1 cellular context compared by ENCODE assay signal in the genomic region with DNA sequence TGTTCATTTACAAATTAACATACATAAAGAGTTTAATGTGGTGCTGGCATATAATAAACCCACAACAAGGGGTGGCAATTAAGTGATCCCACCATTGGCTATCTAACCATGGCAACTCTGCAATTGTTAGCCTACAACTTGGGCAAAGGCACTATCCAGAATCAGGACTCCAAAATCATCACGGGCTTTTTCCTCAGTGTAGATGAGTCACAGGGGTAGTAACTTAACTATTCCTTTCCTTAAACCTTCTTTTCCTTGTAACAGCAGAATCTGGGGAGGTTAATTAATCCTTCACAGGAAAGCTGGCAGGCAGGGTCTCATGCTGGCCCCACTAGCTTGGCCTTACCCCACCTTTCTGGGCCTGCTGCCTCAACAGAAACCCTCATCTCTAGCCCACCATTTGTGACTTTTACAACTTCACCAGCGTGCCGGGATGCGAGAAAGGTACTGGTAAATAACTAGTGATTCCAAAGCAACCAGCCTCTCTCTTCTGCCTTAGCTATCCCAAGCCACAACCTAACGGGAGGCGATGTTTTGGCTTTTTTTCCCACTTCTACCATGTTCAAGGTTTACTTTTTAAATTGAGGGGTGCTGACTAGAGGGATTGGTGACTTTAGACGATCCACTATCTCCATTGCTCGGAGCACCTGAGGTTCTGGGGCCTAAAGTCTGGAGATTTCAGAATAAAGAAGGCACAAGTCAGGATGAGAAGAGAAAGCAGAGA.
TF ChIP-seq lines count a peak whose summit lies in the region.

No MANE protein-coding gene starts in this region.

TF ChIP-seq in K562, 482 proteins besides CTCF, POLR2A, EP300 and RAD21 (continued from another document and continues in another):
- TF ChIP-seq, protein P1, sequence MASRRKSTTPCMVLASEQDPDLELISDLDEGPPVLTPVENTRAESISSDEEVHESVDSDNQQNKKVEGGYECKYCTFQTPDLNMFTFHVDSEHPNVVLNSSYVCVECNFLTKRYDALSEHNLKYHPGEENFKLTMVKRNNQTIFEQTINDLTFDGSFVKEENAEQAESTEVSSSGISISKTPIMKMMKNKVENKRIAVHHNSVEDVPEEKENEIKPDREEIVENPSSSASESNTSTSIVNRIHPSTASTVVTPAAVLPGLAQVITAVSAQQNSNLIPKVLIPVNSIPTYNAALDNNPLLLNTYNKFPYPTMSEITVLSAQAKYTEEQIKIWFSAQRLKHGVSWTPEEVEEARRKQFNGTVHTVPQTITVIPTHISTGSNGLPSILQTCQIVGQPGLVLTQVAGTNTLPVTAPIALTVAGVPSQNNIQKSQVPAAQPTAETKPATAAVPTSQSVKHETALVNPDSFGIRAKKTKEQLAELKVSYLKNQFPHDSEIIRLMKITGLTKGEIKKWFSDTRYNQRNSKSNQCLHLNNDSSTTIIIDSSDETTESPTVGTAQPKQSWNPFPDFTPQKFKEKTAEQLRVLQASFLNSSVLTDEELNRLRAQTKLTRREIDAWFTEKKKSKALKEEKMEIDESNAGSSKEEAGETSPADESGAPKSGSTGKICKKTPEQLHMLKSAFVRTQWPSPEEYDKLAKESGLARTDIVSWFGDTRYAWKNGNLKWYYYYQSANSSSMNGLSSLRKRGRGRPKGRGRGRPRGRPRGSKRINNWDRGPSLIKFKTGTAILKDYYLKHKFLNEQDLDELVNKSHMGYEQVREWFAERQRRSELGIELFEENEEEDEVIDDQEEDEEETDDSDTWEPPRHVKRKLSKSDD (conservative IDR thresholded peaks at IDR 0.05; ENCODE audit: low read length): no peak
- TF ChIP-seq CSDE1 (IDR thresholded peaks at IDR 0.05) (no peak), MTA1 (IDR thresholded peaks at IDR 0.05; ENCODE audit: borderline replicate concordance) (no peak), ZNF584 (CRISPR knock-in tag; IDR thresholded peaks at IDR 0.05; ENCODE audit: low read depth) (peak; percentile 67; the same call in 1 of the 2 replicates), FOXK1 (CRISPR knock-in tag; IDR thresholded peaks at IDR 0.05; ENCODE audit: borderline replicate concordance) (no peak), PTBP1 (IDR thresholded peaks at IDR 0.05; ENCODE audit: low read depth, low read length) (no peak), FOXA3 (CRISPR knock-in tag; conservative IDR thresholded peaks at IDR 0.05 in 1 of 2, IDR thresholded peaks at IDR 0.05 in 1 of 2) (no peak), NR3C1 (CRISPR knock-in tag; IDR thresholded peaks at IDR 0.05) (no peak), SIN3B (IDR thresholded peaks at IDR 0.05; ENCODE audit: low read depth) (no peak), RBM25 (IDR thresholded peaks at IDR 0.05; ENCODE audit: low read depth, low read length, severe bottlenecking) (no peak), GTF2E2 (tag; IDR thresholded peaks at IDR 0.05) (no peak), SAP30 (IDR thresholded peaks at IDR 0.05; ENCODE audit: borderline replicate concordance, insufficient read depth, low read depth, low read length, poor library complexity, severe bottlenecking) (no peak), PCBP1 (IDR thresholded peaks at IDR 0.05; ENCODE audit: low read depth, low read length, poor library complexity, severe bottlenecking) (no peak), EZH2 (IDR thresholded peaks at IDR 0.05; ENCODE audit: borderline replicate concordance, low read depth, low read length) (no peak), PML (IDR thresholded peaks at IDR 0.05; ENCODE audit: low read length) (no peak), MAFG (tag; conservative IDR thresholded peaks at IDR 0.05) (no peak), ZNF3 (CRISPR knock-in tag; IDR thresholded peaks at IDR 0.05) (no peak), TOE1 (IDR thresholded peaks at IDR 0.05; ENCODE audit: borderline replicate concordance) (no peak), TOE1 (CRISPR knock-in tag; IDR thresholded peaks at IDR 0.05; ENCODE audit: borderline replicate concordance, low read depth) (no peak), BACH1 (tag; IDR thresholded peaks at IDR 0.05) (0 out of 2 replicates have a peak, but pooled peaks have one; percentile 28), NFIC (IDR thresholded peaks at IDR 0.05) (no peak), RNF2 (IDR thresholded peaks at IDR 0.05) (no peak), DNMT1 (IDR thresholded peaks at IDR 0.05) (no peak), IFI16 (CRISPR knock-in tag; IDR thresholded peaks at IDR 0.05) (no peak), E2F3 (CRISPR knock-in tag; IDR thresholded peaks at IDR 0.05) (no peak), CAMTA2 (CRISPR knock-in tag; conservative IDR thresholded peaks at IDR 0.05) (no peak), CTBP1 (IDR thresholded peaks at IDR 0.05; ENCODE audit: borderline replicate concordance) (no peak), RAD51 (IDR thresholded peaks at IDR 0.05; ENCODE audit: borderline replicate concordance, low read depth) (no peak), KHSRP (IDR thresholded peaks at IDR 0.05) (no peak), KLF10 (CRISPR knock-in tag; IDR thresholded peaks at IDR 0.05) (no peak), TAF9B (IDR thresholded peaks at IDR 0.05; ENCODE audit: partially characterized antibody) (no peak), NFXL1 (CRISPR knock-in tag; IDR thresholded peaks at IDR 0.05) (no peak), MCM5 (IDR thresholded peaks at IDR 0.05; ENCODE audit: low read depth) (no peak), HDGF (IDR thresholded peaks at IDR 0.05) (no peak), GABPA (tag; conservative IDR thresholded peaks at IDR 0.05; ENCODE audit: low read depth) (no peak), CBFB (CRISPR knock-in tag; IDR thresholded peaks at IDR 0.05) (peak; percentile 57; the same call in 1 of the 2 replicates)
- TF ChIP-seq, protein P2, sequence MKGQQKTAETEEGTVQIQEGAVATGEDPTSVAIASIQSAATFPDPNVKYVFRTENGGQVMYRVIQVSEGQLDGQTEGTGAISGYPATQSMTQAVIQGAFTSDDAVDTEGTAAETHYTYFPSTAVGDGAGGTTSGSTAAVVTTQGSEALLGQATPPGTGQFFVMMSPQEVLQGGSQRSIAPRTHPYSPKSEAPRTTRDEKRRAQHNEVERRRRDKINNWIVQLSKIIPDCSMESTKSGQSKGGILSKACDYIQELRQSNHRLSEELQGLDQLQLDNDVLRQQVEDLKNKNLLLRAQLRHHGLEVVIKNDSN (CRISPR knock-in tag; IDR thresholded peaks at IDR 0.05): no peak
- TF ChIP-seq, protein P3, sequence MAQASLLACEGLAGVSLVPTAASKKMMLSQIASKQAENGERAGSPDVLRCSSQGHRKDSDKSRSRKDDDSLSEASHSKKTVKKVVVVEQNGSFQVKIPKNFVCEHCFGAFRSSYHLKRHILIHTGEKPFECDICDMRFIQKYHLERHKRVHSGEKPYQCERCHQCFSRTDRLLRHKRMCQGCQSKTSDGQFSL (CRISPR knock-in tag; IDR thresholded peaks at IDR 0.05): no peak
- TF ChIP-seq, protein P3 (tag; IDR thresholded peaks at IDR 0.05): no peak
- TF ChIP-seq, protein P4, sequence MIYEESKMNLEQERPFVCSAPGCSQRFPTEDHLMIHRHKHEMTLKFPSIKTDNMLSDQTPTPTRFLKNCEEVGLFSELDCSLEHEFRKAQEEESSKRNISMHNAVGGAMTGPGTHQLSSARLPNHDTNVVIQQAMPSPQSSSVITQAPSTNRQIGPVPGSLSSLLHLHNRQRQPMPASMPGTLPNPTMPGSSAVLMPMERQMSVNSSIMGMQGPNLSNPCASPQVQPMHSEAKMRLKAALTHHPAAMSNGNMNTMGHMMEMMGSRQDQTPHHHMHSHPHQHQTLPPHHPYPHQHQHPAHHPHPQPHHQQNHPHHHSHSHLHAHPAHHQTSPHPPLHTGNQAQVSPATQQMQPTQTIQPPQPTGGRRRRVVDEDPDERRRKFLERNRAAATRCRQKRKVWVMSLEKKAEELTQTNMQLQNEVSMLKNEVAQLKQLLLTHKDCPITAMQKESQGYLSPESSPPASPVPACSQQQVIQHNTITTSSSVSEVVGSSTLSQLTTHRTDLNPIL (CRISPR knock-in tag; IDR thresholded peaks at IDR 0.05): no peak
- TF ChIP-seq, protein P5, sequence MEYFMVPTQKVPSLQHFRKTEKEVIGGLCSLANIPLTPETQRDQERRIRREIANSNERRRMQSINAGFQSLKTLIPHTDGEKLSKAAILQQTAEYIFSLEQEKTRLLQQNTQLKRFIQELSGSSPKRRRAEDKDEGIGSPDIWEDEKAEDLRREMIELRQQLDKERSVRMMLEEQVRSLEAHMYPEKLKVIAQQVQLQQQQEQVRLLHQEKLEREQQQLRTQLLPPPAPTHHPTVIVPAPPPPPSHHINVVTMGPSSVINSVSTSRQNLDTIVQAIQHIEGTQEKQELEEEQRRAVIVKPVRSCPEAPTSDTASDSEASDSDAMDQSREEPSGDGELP (CRISPR knock-in tag; IDR thresholded peaks at IDR 0.05; ENCODE audit: borderline replicate concordance): no peak
- TF ChIP-seq, protein P6, sequence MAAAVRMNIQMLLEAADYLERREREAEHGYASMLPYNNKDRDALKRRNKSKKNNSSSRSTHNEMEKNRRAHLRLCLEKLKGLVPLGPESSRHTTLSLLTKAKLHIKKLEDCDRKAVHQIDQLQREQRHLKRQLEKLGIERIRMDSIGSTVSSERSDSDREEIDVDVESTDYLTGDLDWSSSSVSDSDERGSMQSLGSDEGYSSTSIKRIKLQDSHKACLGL (CRISPR knock-in tag; IDR thresholded peaks at IDR 0.05; ENCODE audit: borderline replicate concordance, poor library complexity, severe bottlenecking): no peak
- TF ChIP-seq, protein P7, sequence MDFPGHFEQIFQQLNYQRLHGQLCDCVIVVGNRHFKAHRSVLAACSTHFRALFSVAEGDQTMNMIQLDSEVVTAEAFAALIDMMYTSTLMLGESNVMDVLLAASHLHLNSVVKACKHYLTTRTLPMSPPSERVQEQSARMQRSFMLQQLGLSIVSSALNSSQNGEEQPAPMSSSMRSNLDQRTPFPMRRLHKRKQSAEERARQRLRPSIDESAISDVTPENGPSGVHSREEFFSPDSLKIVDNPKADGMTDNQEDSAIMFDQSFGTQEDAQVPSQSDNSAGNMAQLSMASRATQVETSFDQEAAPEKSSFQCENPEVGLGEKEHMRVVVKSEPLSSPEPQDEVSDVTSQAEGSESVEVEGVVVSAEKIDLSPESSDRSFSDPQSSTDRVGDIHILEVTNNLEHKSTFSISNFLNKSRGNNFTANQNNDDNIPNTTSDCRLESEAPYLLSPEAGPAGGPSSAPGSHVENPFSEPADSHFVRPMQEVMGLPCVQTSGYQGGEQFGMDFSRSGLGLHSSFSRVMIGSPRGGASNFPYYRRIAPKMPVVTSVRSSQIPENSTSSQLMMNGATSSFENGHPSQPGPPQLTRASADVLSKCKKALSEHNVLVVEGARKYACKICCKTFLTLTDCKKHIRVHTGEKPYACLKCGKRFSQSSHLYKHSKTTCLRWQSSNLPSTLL (IDR thresholded peaks at IDR 0.05): no peak
- TF ChIP-seq, protein P8, sequence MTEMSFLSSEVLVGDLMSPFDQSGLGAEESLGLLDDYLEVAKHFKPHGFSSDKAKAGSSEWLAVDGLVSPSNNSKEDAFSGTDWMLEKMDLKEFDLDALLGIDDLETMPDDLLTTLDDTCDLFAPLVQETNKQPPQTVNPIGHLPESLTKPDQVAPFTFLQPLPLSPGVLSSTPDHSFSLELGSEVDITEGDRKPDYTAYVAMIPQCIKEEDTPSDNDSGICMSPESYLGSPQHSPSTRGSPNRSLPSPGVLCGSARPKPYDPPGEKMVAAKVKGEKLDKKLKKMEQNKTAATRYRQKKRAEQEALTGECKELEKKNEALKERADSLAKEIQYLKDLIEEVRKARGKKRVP (CRISPR knock-in tag; IDR thresholded peaks at IDR 0.05): 0 out of 2 replicates have a peak, but pooled peaks have one; percentile 5
- TF ChIP-seq, protein P9, sequence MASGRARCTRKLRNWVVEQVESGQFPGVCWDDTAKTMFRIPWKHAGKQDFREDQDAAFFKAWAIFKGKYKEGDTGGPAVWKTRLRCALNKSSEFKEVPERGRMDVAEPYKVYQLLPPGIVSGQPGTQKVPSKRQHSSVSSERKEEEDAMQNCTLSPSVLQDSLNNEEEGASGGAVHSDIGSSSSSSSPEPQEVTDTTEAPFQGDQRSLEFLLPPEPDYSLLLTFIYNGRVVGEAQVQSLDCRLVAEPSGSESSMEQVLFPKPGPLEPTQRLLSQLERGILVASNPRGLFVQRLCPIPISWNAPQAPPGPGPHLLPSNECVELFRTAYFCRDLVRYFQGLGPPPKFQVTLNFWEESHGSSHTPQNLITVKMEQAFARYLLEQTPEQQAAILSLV (tag; IDR thresholded peaks at IDR 0.05): no peak
- TF ChIP-seq, protein P10, sequence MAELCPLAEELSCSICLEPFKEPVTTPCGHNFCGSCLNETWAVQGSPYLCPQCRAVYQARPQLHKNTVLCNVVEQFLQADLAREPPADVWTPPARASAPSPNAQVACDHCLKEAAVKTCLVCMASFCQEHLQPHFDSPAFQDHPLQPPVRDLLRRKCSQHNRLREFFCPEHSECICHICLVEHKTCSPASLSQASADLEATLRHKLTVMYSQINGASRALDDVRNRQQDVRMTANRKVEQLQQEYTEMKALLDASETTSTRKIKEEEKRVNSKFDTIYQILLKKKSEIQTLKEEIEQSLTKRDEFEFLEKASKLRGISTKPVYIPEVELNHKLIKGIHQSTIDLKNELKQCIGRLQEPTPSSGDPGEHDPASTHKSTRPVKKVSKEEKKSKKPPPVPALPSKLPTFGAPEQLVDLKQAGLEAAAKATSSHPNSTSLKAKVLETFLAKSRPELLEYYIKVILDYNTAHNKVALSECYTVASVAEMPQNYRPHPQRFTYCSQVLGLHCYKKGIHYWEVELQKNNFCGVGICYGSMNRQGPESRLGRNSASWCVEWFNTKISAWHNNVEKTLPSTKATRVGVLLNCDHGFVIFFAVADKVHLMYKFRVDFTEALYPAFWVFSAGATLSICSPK (IDR thresholded peaks at IDR 0.05; ENCODE audit: borderline replicate concordance): 0 out of 2 replicates have a peak, but pooled peaks have one; percentile 16
- TF ChIP-seq, protein P11, sequence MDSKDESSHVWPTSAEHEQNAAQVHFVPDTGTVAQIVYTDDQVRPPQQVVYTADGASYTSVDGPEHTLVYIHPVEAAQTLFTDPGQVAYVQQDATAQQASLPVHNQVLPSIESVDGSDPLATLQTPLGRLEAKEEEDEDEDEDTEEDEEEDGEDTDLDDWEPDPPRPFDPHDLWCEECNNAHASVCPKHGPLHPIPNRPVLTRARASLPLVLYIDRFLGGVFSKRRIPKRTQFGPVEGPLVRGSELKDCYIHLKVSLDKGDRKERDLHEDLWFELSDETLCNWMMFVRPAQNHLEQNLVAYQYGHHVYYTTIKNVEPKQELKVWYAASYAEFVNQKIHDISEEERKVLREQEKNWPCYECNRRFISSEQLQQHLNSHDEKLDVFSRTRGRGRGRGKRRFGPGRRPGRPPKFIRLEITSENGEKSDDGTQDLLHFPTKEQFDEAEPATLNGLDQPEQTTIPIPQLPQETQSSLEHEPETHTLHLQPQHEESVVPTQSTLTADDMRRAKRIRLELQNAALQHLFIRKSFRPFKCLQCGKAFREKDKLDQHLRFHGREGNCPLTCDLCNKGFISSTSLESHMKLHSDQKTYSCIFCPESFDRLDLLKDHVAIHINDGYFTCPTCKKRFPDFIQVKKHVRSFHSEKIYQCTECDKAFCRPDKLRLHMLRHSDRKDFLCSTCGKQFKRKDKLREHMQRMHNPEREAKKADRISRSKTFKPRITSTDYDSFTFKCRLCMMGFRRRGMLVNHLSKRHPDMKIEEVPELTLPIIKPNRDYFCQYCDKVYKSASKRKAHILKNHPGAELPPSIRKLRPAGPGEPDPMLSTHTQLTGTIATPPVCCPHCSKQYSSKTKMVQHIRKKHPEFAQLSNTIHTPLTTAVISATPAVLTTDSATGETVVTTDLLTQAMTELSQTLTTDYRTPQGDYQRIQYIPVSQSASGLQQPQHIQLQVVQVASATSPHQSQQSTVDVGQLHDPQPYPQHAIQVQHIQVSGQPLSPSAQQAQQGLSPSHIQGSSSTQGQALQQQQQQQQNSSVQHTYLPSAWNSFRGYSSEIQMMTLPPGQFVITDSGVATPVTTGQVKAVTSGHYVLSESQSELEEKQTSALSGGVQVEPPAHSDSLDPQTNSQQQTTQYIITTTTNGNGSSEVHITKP (IDR thresholded peaks at IDR 0.05; ENCODE audit: partially characterized antibody): no peak
